Comparison of ENCODE assay signal across 1 cellular context in the genomic region with DNA sequence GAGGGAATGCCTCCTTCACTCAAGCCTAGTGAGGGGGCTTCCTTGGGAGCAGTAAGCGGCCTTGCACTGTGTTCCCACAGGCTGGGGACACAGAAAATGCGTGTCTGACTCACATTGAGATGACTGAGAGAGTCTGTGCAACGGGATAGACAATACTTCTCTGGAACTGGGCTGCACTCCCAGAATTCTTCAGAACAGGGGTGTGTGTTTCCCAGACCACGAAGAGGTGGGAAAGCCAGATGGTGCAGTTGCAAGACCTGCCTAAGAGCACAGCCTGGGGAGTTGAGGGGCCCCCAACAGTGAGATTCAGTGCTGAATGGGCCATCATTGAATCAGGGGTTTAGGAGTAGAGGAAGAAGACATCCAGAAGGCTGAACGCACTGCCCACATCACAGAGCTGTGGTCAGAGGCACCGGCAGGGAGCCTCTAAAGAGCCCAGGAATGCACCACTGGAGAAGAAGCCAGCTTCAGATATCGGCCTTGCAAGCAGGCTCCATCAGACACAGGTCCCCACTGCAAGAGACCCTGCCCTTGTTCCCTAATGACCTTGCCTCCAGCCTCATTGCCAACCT.
TF ChIP-seq lines count a peak whose summit lies in the region.

No MANE protein-coding gene starts in this region.

TF ChIP-seq in HepG2, 621 proteins besides CTCF, POLR2A, EP300 and RAD21:
- TF ChIP-seq ZBTB21 (CRISPR knock-in tag; IDR thresholded peaks at IDR 0.05) (no peak), ZNF703 (CRISPR knock-in tag; IDR thresholded peaks at IDR 0.05; ENCODE audit: borderline replicate concordance) (0 out of 2 replicates have a peak, but pooled peaks have one; percentile 33)
